8 cellular contexts compared by ENCODE assay signal in the genomic region with DNA sequence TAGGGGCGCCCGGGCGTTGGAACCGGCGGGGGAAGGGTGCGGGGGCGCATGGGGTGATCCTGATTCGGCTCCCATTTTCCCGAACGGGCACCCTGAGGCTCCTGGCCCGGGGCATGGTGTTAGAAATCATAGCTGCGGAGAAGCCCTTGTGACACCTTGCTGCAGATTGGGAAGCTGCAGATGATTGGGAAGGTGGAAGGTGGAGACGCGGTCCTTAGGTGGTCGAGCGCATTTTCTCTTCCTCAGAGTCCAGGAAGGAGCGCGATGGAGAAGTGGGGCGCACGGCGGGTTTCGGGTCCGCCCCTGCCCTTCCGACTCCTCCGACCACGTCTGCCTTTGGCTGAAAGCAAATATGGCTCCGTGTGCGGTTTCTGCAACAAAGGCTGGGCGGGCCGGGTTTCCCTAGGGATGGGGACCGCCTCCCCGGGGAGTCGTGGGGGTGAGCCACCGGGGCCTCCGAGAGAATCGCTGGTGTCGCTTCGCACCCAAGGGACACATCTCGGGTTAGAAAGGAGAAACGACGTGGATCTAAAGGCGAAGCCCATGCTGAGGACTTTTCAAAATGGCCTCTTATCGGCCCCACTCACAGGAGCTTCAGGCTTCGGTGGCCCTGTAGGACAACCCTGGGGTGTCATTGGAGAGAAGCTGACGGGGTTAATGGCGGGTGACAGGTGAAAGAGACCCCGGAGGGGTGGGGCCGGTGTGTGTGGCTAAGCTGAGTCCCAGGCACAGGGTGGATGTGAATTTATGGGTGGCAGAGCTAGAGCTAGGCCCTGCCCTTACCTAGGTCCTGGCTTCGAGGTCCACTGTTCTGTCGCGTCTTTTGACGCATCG. TPM values are rescaled to one million over a fixed set of nuclear protein-coding genes. Genes with fewer than 3 reads are reported as not detected.
DNase-seq lines count a peak whose midpoint lies in the region; TF ChIP-seq lines count a peak whose summit lies in the region.

No MANE protein-coding gene starts in this region.

- intact Hi-C loops in activated CD4-positive, alpha-beta T cell treated with anti-CD3 and anti-CD28 coated beads, Interleukin-2, amount 10 ng/mL, durations not matched to agents 24 days and 14 days (cut with micrococcal nuclease), result loop anchor here (1.0 to 5.0 kb wide), 5 partner anchors 76 to 176 kb away; partner anchors contain the start of genes FADS3, FEN1, INCENP and TMEM258

- H3K9me2 ChIP-seq in DOHH2 (replicated peaks; ENCODE audit: control insufficient read depth, low read length), result no peaks in the 10 kb centered on the region

- H3K36me3 ChIP-seq in DOHH2 (ENCODE audit: control insufficient read depth, low read length) (peaks cover 39% of the 10 kb centered on the region), H7 (replicated peaks; ENCODE audit: control insufficient read depth, insufficient read depth, low read length) (peaks cover 17% of the 10 kb centered on the region)
- peaks cover 14% of the 10 kb centered on the region for H3K36me3 ChIP-seq in effector memory CD4-positive, alpha-beta T cell (ENCODE audit: control insufficient read depth, insufficient read depth, low read length)

- H3K4me3 ChIP-seq in DOHH2 (ENCODE audit: low read length) (peak overlapping the region; percentile 98), H7 (ENCODE audit: insufficient read depth, low read depth, low read length) (peak overlapping the region; percentile 68)
- H3K4me3 ChIP-seq in effector memory CD4-positive, alpha-beta T cell (ENCODE audit: insufficient read depth, low read depth, low read length, poor library complexity, severe bottlenecking), result peak overlapping the region; percentile 85

- no peaks in the 10 kb centered on the region for H3K9me3 Mint-ChIP-seq in activated CD4-positive, alpha-beta T cell treated with anti-CD3 and anti-CD28 coated beads, Interleukin-2, amount 10 ng/mL, durations not matched to agents 24 days and 14 days

- H3K79me2 ChIP-seq in DOHH2 (ENCODE audit: control insufficient read depth, low read length), result peaks cover 26% of the 10 kb centered on the region

- no peaks in the 10 kb centered on the region for H3K27me3 Mint-ChIP-seq in activated CD4-positive, alpha-beta T cell treated with anti-CD3 and anti-CD28 coated beads, Interleukin-2, amount 10 ng/mL, durations not matched to agents 24 days and 14 days

- H3K27me3 ChIP-seq in DOHH2 (ENCODE audit: control insufficient read depth, low read length) (no peaks in the 10 kb centered on the region), H7 (ENCODE audit: control insufficient read depth, insufficient read depth, low read length) (no peaks in the 10 kb centered on the region)
- H3K27me3 ChIP-seq in effector memory CD4-positive, alpha-beta T cell (replicated peaks; ENCODE audit: control insufficient read depth, insufficient read depth, low read length, poor library complexity, severe bottlenecking), result no peaks in the 10 kb centered on the region

- DNase-seq in H7, result peak; percentile 49
- DNase-seq in NCI-H1105 treated with DMSO at 0.1 percent for 48 hours (lab: John Stamatoyannopoulos, UW), result peak; percentile 71
- peak; percentile 88 for DNase-seq in activated CD4-positive, alpha-beta T cell treated with anti-CD3 and anti-CD28 coated beads, Interleukin-2, amount 10 ng/mL, durations not matched to agents 24 days and 14 days
- peak in 1 of 3 donors; percentile 20 for DNase-seq in effector memory CD4-positive, alpha-beta T cell
- DNase-seq in midbrain (lab: John Stamatoyannopoulos, UW), result peak; percentile 69
- DNase-seq in superior temporal gyrus (ENCODE audit: extremely low spot score), result peak; percentile 73
- DNase-seq in kidney glomerular epithelial cell (lab: John Stamatoyannopoulos, UW), result no peak

- H3K4me3 Mint-ChIP-seq in activated CD4-positive, alpha-beta T cell treated with anti-CD3 and anti-CD28 coated beads, Interleukin-2, amount 10 ng/mL, durations not matched to agents 24 days and 14 days, result peak overlapping the region; percentile 92

- peaks cover 26% of the 10 kb centered on the region for H4K20me1 ChIP-seq in DOHH2 (ENCODE audit: control insufficient read depth, insufficient read depth, low read depth, low read length)

- H3K36me3 Mint-ChIP-seq in activated CD4-positive, alpha-beta T cell treated with anti-CD3 and anti-CD28 coated beads, Interleukin-2, amount 10 ng/mL, durations not matched to agents 24 days and 14 days (ENCODE audit: low read depth), result peaks cover 35% of the 10 kb centered on the region

- TF ChIP-seq CTCF in DOHH2 (IDR thresholded peaks at IDR 0.05; ENCODE audit: low read depth, low read length, poor library complexity, severe bottlenecking), result no peak

- peak overlapping the region; percentile 73 for H3K4me2 ChIP-seq in DOHH2 (ENCODE audit: low read length)

- H3K4me1 Mint-ChIP-seq in activated CD4-positive, alpha-beta T cell treated with anti-CD3 and anti-CD28 coated beads, Interleukin-2, amount 10 ng/mL, durations not matched to agents 24 days and 14 days, result peaks cover 61% of the 10 kb centered on the region

- peak overlapping the region; percentile 74 for H3K27ac ChIP-seq in DOHH2 (ENCODE audit: low read depth, low read length)
- H3K27ac ChIP-seq in effector memory CD4-positive, alpha-beta T cell (ENCODE audit: insufficient read depth, low read length, poor library complexity, severe bottlenecking), result peak overlapping the region; percentile 88

- H3F3A ChIP-seq in DOHH2 (ENCODE audit: control insufficient read depth, insufficient read depth), result peaks cover 30% of the 10 kb centered on the region

- peak overlapping the region; percentile 95 for H3K27ac Mint-ChIP-seq in activated CD4-positive, alpha-beta T cell treated with anti-CD3 and anti-CD28 coated beads, Interleukin-2, amount 10 ng/mL, durations not matched to agents 24 days and 14 days

- no peaks in the 10 kb centered on the region for H3K9me3 ChIP-seq in DOHH2 (ENCODE audit: control insufficient read depth, insufficient read depth, low read length)
- H3K9me3 ChIP-seq in effector memory CD4-positive, alpha-beta T cell (ENCODE audit: control insufficient read depth, low read length), result no peaks in the 10 kb centered on the region

- H3K4me1 ChIP-seq in DOHH2 (ENCODE audit: control insufficient read depth, low read length), result peaks cover 79% of the 10 kb centered on the region
- peaks cover 6% of the 10 kb centered on the region for H3K4me1 ChIP-seq in effector memory CD4-positive, alpha-beta T cell (ENCODE audit: control insufficient read depth, insufficient read depth, low read length, poor library complexity, severe bottlenecking)

RNA-seq across cellular contexts. Expression of gene FTH1, which starts 0.7 kb away (rescaled TPM):
- 443 and 463 TPM in 2 replicates for total RNA-seq in H7 (2014; rRNA removed; shearing (Covaris generic))
- total RNA-seq in activated CD4-positive, alpha-beta T cell treated with anti-CD3 and anti-CD28 coated beads, Interleukin-2, amount 10 ng/mL, durations not matched to agents 24 days and 14 days, result 500 and 515 TPM in 2 replicates

RNA-seq across cellular contexts. Expression of gene BEST1, which starts 18.0 kb away (rescaled TPM):
- total RNA-seq in H7 (2014; rRNA removed; shearing (Covaris generic)), result 0.30 and 0.45 TPM in 2 replicates
- 0.07 TPM in 1 of 2 replicates, not detected in the other for total RNA-seq in activated CD4-positive, alpha-beta T cell treated with anti-CD3 and anti-CD28 coated beads, Interleukin-2, amount 10 ng/mL, durations not matched to agents 24 days and 14 days

RNA-seq across cellular contexts. Expression of gene RAB3IL1, which starts 50.8 kb away (rescaled TPM):
- 5.8 and 7.2 TPM in 2 replicates for total RNA-seq in H7 (2014; rRNA removed; shearing (Covaris generic))
- 0.12 and 0.26 TPM in 2 replicates for total RNA-seq in activated CD4-positive, alpha-beta T cell treated with anti-CD3 and anti-CD28 coated beads, Interleukin-2, amount 10 ng/mL, durations not matched to agents 24 days and 14 days
